Comparison of ENCODE assay signal across 11 cellular contexts in the genomic region with DNA sequence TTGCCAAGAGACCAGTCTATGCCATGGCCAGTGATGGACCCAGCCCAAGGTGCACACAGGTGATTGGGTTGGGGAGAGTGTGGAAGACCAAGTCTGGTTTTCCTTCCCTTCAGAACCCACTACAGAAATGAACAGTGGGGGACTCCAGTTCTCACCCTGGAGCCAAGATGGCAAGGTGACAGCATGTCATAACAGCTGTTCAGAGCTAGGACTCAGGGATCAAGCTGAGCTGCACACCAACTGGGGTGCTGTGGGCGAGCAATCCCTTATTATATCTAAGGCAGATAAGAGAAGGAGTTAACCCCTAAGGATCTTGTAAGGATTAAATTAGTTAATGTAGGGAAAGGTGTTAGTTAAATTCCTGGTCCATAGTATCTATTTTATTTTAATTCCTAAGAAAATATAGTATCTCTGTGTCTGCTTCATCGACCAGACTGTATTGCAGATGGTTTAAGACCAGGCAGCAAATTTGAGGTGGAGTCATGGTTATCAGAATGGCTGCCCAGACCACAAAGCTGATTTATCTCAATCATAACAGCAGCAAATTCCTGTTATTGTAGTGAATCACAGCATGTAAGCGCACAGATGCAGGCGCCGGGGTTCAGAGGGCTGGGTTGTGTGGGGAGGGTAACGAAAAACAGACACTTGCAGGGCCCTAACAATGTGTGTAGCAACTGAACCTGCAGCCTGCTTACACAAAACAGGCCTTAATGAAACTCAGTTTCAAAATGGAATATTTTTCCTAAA.
DNase-seq lines count a peak whose midpoint lies in the region; ATAC-seq lines count a peak whose summit lies in the region.
"Had no signal": no experiment of that assay in that cellular context is flagged by ENCODE, and none has a peak within 500 bp of the region (broad histone marks: within the 10 kb centered on the region; RNA-seq: fewer than 3 reads in every experiment).

No MANE protein-coding gene starts in this region.

- H2AK5ac ChIP-seq in trophoblast cell (ENCODE audit: low read length) = peak overlapping the region; percentile 88

- H2AFZ ChIP-seq in trophoblast cell (ENCODE audit: insufficient read depth, low read length, poor library complexity) = peak overlapping the region; percentile 32

- H3K4ac ChIP-seq in trophoblast cell (ENCODE audit: low read depth, low read length) = peak overlapping the region; percentile 58

- in situ Hi-C loops in Caki2 (cut with HindIII; ENCODE audit: low pct_unique_long_range_greater_than_20kb, low sequenced_read_pairs) = no loop called here

- peaks cover 30% of the 10 kb centered on the region for H3K79me1 ChIP-seq in trophoblast cell (ENCODE audit: low read length)

- no peak overlapping the region for H3K23ac ChIP-seq in trophoblast cell (ENCODE audit: low read length)

- no peaks in the 10 kb centered on the region for H3K36me3 ChIP-seq in trophoblast cell (ENCODE audit: control insufficient read depth in 1 of 2, insufficient read depth in 2 of 2, low read length in 2 of 2)

- DNase-seq in Caki2 (ENCODE audit: low read depth) (peak; percentile 64), NCI-H1694 (lab: John Stamatoyannopoulos, UW) (peak; percentile 46), dermis blood vessel endothelial cell (peak; percentile 94), trophoblast cell (peak in 1 of 2 donors; percentile 8), DMS79 (lab: John Stamatoyannopoulos, UW) (no peak)
- no peak for DNase-seq in activated naive CD4-positive, alpha-beta T cell treated with Interleukin-2 at 50 U/mL for 16 hours
- DNase-seq: activated naive CD8-positive, alpha-beta T cell treated with anti-CD3 and anti-CD28 coated beads, Interleukin-2, amount 10 ng/mL, durations not matched to agents 7 days and 5 days; posterior cingulate gyrus had no signal

- whole genome bisulfite sequencing in trophoblast cell (ENCODE audit: extremely low coverage, insufficient coverage, insufficient read length) = no CpG with 5 or more reads among the region's 6 CpGs

- peak overlapping the region; percentile 73 for H3K14ac ChIP-seq in trophoblast cell (ENCODE audit: low read length)

- H3K4me2 ChIP-seq in trophoblast cell (ENCODE audit: low read length) = no peak overlapping the region

- H3K9ac ChIP-seq in trophoblast cell (ENCODE audit: low read length) = no peak overlapping the region

- H3K18ac ChIP-seq in trophoblast cell (ENCODE audit: low read length) = peak overlapping the region; percentile 84

- H3K27ac ChIP-seq in trophoblast cell (ENCODE audit: low read depth, low read length) = no peak overlapping the region
- H3K27ac ChIP-seq: epithelial cell of prostate had no signal

- H4K12ac ChIP-seq in trophoblast cell (ENCODE audit: low read depth, low read length) = no peak overlapping the region

- H4K8ac ChIP-seq in trophoblast cell (ENCODE audit: low read depth, low read length) = peak overlapping the region; percentile 71

- peaks cover 1% of the 10 kb centered on the region for H3K79me2 ChIP-seq in trophoblast cell (ENCODE audit: control insufficient read depth, insufficient read depth, low read length, poor library complexity)

- H2BK12ac ChIP-seq in trophoblast cell (ENCODE audit: low read length) = peak overlapping the region; percentile 94

- H3K4me1 ChIP-seq in trophoblast cell (ENCODE audit: control insufficient read depth in 1 of 2, insufficient read depth in 2 of 2, low read length in 2 of 2) = peaks cover 22 to 24% of the 10 kb centered on the region in 2 experiments

- peak overlapping the region; percentile 99 for H4K91ac ChIP-seq in trophoblast cell (ENCODE audit: low read depth, low read length)

- ATAC-seq in HG03108 (IDR thresholded peaks at IDR 0.05; ENCODE audit: unreplicated experiment) = no peak
- no peak for ATAC-seq in GM18520 (IDR thresholded peaks at IDR 0.05; ENCODE audit: unreplicated experiment)

- peak overlapping the region; percentile 98 for H2BK120ac ChIP-seq in trophoblast cell (ENCODE audit: insufficient read depth, low read length, poor library complexity)

- H3K4me3 ChIP-seq in trophoblast cell (ENCODE audit: low read depth, low read length) = no peak overlapping the region

- no peaks in the 10 kb centered on the region for H3K9me3 ChIP-seq in trophoblast cell (ENCODE audit: insufficient read depth, low read depth, low read length)

- peak overlapping the region; percentile 86 for H2BK5ac ChIP-seq in trophoblast cell (ENCODE audit: low read depth, low read length, poor library complexity)

- no peaks in the 10 kb centered on the region for H3K27me3 ChIP-seq in trophoblast cell (ENCODE audit: insufficient read depth, low read length)

Comparison
In these comparisons a context has a peak if more than half of its experiments do, and no peak if none do; other contexts are left out.
1. DNase-seq: peak in Caki2 (single experiment), NCI-H1694 (single experiment) and dermis blood vessel endothelial cell (single experiment); none in activated naive CD4-positive, alpha-beta T cell treated with Interleukin-2 at 50 U/mL for 16 hours (single experiment) and DMS79 (single experiment).